26 cellular contexts compared by ENCODE assay signal in genomic region chr19:14809272-14810057, GRCh38. TPM values are rescaled to one million over a fixed set of nuclear protein-coding genes. Genes with fewer than 3 reads are reported as not detected.
"Had no signal": no experiment of that assay in that cellular context is flagged by ENCODE, and none has a peak within 500 bp of the region (broad histone marks: within the 10 kb centered on the region; RNA-seq: fewer than 3 reads in every experiment).

No MANE protein-coding gene starts in this region.

- H3K4me1 ChIP-seq: body of pancreas, upper lobe of left lung had no signal

- H3K36me3 ChIP-seq: cardiac muscle cell, ovary, upper lobe of left lung had no signal

- FAIRE-seq: kidney had no signal

- ATAC-seq: activated naive CD8-positive, alpha-beta T cell treated with anti-CD3 and anti-CD28 coated beads, Interleukin-2, amount 50 U/mL, for 24 hours; body of pancreas; left lobe of liver; natural killer cell; sciatic nerve had no signal

- DNase-seq: activated CD4-positive, alpha-beta memory T cell treated with anti-CD3 and anti-CD28 coated beads, Interleukin-2, amount 10 ng/mL, durations not matched to agents 7 days and 5 days; activated CD4-positive, alpha-beta T cell treated with anti-CD3 and anti-CD28 coated beads for 48 hours; activated effector memory CD4-positive, alpha-beta T cell treated with anti-CD3 and anti-CD28 coated beads, Interleukin-2, amount 50 U/mL, for 16 hours; activated naive CD4-positive, alpha-beta T cell treated with anti-CD3 and anti-CD28 coated beads, Interleukin-2, amount 50 U/mL, for 16 hours; activated naive CD8-positive, alpha-beta T cell treated with anti-CD3 and anti-CD28 coated beads, Interleukin-2, amount 50 U/mL, for 24 hours; anterior cingulate cortex; body of pancreas; dermis blood vessel endothelial cell; effector CD8-positive, alpha-beta T cell; erythroblast; foreskin fibroblast; kidney; midbrain; natural killer cell; ovary; stimulated activated CD4-positive, alpha-beta T cell treated with anti-CD3 and anti-CD28 coated beads, Interleukin-2, amount 100 ng/mL, for 48 hours; stimulated activated CD8-positive, alpha-beta memory T cell treated with anti-CD3 and anti-CD28 coated beads, Interleukin-4, amount 100 ng/mL, for 48 hours; stimulated activated naive CD4-positive, alpha-beta T cell had no signal

- H3K27ac Mint-ChIP-seq: activated CD4-positive, alpha-beta memory T cell treated with anti-CD3 and anti-CD28 coated beads, Interleukin-2, amount 10 ng/mL, durations not matched to agents 7 days and 5 days; activated naive CD8-positive, alpha-beta T cell treated with anti-CD3 and anti-CD28 coated beads, Interleukin-2, amount 50 U/mL, for 24 hours; natural killer cell; T-helper 1 cell treated with Interleukin-12 subunit alpha and Interleukin-12 subunit beta and Interleukin-4 antibody, amounts not matched to agents 30 μg/mL and 1 μg/mL, for 36 hours had no signal

- H3K9me3 Mint-ChIP-seq: activated CD4-positive, alpha-beta memory T cell treated with anti-CD3 and anti-CD28 coated beads, Interleukin-2, amount 10 ng/mL, durations not matched to agents 7 days and 5 days; activated naive CD8-positive, alpha-beta T cell treated with anti-CD3 and anti-CD28 coated beads, Interleukin-2, amount 50 U/mL, for 24 hours; natural killer cell; T-helper 1 cell treated with Interleukin-12 subunit alpha and Interleukin-12 subunit beta and Interleukin-4 antibody, amounts not matched to agents 30 μg/mL and 1 μg/mL, for 36 hours had no signal

- H3K27me3 Mint-ChIP-seq: activated CD4-positive, alpha-beta memory T cell treated with anti-CD3 and anti-CD28 coated beads, Interleukin-2, amount 10 ng/mL, durations not matched to agents 7 days and 5 days had no signal

- H3K9me3 ChIP-seq: body of pancreas, ovary, upper lobe of left lung had no signal

- H3K36me3 Mint-ChIP-seq: natural killer cell had no signal

- H3K27ac ChIP-seq: body of pancreas, cardiac muscle cell, ovary, upper lobe of left lung had no signal

- H3K27me3 ChIP-seq: body of pancreas, cardiac muscle cell, ovary, upper lobe of left lung had no signal

- H3K4me3 Mint-ChIP-seq: activated CD4-positive, alpha-beta memory T cell treated with anti-CD3 and anti-CD28 coated beads, Interleukin-2, amount 10 ng/mL, durations not matched to agents 7 days and 5 days; activated naive CD8-positive, alpha-beta T cell treated with anti-CD3 and anti-CD28 coated beads, Interleukin-2, amount 50 U/mL, for 24 hours; natural killer cell; T-helper 1 cell treated with Interleukin-12 subunit alpha and Interleukin-12 subunit beta and Interleukin-4 antibody, amounts not matched to agents 30 μg/mL and 1 μg/mL, for 36 hours had no signal

- H3K4me1 Mint-ChIP-seq: activated CD4-positive, alpha-beta memory T cell treated with anti-CD3 and anti-CD28 coated beads, Interleukin-2, amount 10 ng/mL, durations not matched to agents 7 days and 5 days; activated naive CD8-positive, alpha-beta T cell treated with anti-CD3 and anti-CD28 coated beads, Interleukin-2, amount 50 U/mL, for 24 hours; natural killer cell had no signal

- H3K4me3 ChIP-seq: body of pancreas, cardiac muscle cell, ovary, upper lobe of left lung had no signal

RNA-seq across cellular contexts. Expression of gene OR7A5, which starts 25.5 kb away (rescaled TPM):
- total RNA-seq: activated CD4-positive, alpha-beta memory T cell treated with anti-CD3 and anti-CD28 coated beads, Interleukin-2, amount 10 ng/mL, durations not matched to agents 7 days and 5 days; body of pancreas; cardiac muscle cell; dermis blood vessel endothelial cell; fibroblast of lung; glomerular endothelial cell; kidney; left lobe of liver; natural killer cell; upper lobe of left lung had no signal
- polyA plus RNA-seq: cardiac muscle cell, fibroblast of lung, ovary had no signal

RNA-seq across cellular contexts. Expression of gene OR7C1, which starts 25.5 kb away (rescaled TPM):
- total RNA-seq: activated CD4-positive, alpha-beta memory T cell treated with anti-CD3 and anti-CD28 coated beads, Interleukin-2, amount 10 ng/mL, durations not matched to agents 7 days and 5 days; body of pancreas; cardiac muscle cell; dermis blood vessel endothelial cell; fibroblast of lung; glomerular endothelial cell; left lobe of liver; natural killer cell; upper lobe of left lung had no signal
- polyA plus RNA-seq: cardiac muscle cell, fibroblast of lung had no signal

RNA-seq across cellular contexts. Expression of gene OR7A10, which starts 39.3 kb away (rescaled TPM):
- total RNA-seq: activated CD4-positive, alpha-beta memory T cell treated with anti-CD3 and anti-CD28 coated beads, Interleukin-2, amount 10 ng/mL, durations not matched to agents 7 days and 5 days; body of pancreas; cardiac muscle cell; dermis blood vessel endothelial cell; fibroblast of lung; glomerular endothelial cell; kidney; left lobe of liver; natural killer cell; ovary; sciatic nerve; upper lobe of left lung had no signal
- polyA plus RNA-seq: cardiac muscle cell, fibroblast of lung, ovary, thymus had no signal
